ENCODE assay signal across 15 cellular contexts in the genomic region with DNA sequence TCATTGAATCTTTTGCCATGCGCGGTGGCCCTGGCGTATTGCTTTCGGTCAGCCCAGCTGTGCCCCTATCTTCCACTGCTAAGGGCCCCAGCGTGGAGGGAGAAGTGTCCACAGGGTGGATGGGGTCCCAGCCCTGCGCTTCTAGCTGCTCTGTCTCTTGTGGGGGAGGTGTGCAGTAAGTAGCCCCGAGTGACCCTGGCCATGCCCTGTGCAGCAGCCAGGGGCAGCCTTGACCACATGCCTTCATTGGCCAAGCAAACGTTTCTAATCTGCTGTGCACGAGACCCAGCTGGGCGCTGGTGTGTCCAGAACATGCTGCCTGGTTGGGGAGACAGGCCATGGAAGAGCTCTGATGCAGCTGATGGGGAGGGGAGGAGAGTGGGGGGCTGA. TPM values are rescaled to one million over a fixed set of nuclear protein-coding genes. Genes with fewer than 3 reads are reported as not detected.
DNase-seq lines count a peak whose midpoint lies in the region; ATAC-seq, FAIRE-seq and TF ChIP-seq lines count a peak whose summit lies in the region.
"Had no signal": no experiment of that assay in that cellular context is flagged by ENCODE, and none has a peak within 500 bp of the region (broad histone marks: within the 10 kb centered on the region; RNA-seq: fewer than 3 reads in every experiment).

No MANE protein-coding gene starts in this region.

- no peaks in the 10 kb centered on the region for H3K27me3 Mint-ChIP-seq in Calu3 (ENCODE audit: unreplicated experiment)
- no peaks in the 10 kb centered on the region for H3K27me3 Mint-ChIP-seq in WTC11 (ENCODE audit: low read depth)
- H3K27me3 Mint-ChIP-seq in immature natural killer cell (ENCODE audit: low read depth in 3 of 3): peaks cover 3 to 7% (median 6%) of the 10 kb centered on the region in 3 donors

- H3K79me2 ChIP-seq in PC-9 (ENCODE audit: low read depth): peaks cover 78% of the 10 kb centered on the region

- peaks cover 9% of the 10 kb centered on the region; the same call in 1 of the 2 replicates for H4K20me1 ChIP-seq in PC-9 (ENCODE audit: insufficient read depth)

- no peaks in the 10 kb centered on the region for H3K9me3 ChIP-seq in PC-9 (ENCODE audit: insufficient read depth, low read depth)
- H3K9me3 ChIP-seq: BE2C had no signal

- H3K36me3 ChIP-seq in PC-9 (ENCODE audit: low read depth): peaks cover 27% of the 10 kb centered on the region; the same call in 1 of the 2 replicates
- peaks cover 7% of the 10 kb centered on the region for H3K36me3 ChIP-seq in brain microvascular endothelial cell (replicated peaks)

- FAIRE-seq in RCC 7860 (lab: Jason Lieb, UNC): no peak
- FAIRE-seq: H54 had no signal

- H3K36me3 Mint-ChIP-seq in Calu3 (ENCODE audit: insufficient read depth, unreplicated experiment): peaks cover 32% of the 10 kb centered on the region
- H3K36me3 Mint-ChIP-seq in WTC11: peaks cover 22% of the 10 kb centered on the region
- peaks cover 15 to 26% (median 16%) of the 10 kb centered on the region in 3 donors for H3K36me3 Mint-ChIP-seq in immature natural killer cell
- peaks cover 52% of the 10 kb centered on the region for H3K36me3 Mint-ChIP-seq in stimulated activated effector memory CD8-positive, alpha-beta T cell treated with anti-CD3 and anti-CD28 coated beads, Interleukin-12 subunit alpha, Interleukin-12 subunit beta, amount 100 ng/mL, for 72 hours

- H3K27me3 ChIP-seq in PC-9 (ENCODE audit: insufficient read depth, low read depth): no peaks in the 10 kb centered on the region
- H3K27me3 ChIP-seq in brain microvascular endothelial cell (replicated peaks): no peaks in the 10 kb centered on the region
- H3K27me3 ChIP-seq: BE2C had no signal

- peaks cover 55% of the 10 kb centered on the region for H3K4me1 Mint-ChIP-seq in Calu3 (ENCODE audit: low read depth, unreplicated experiment)
- peaks cover 21% of the 10 kb centered on the region for H3K4me1 Mint-ChIP-seq in WTC11
- H3K4me1 Mint-ChIP-seq in immature natural killer cell: peaks cover 85 to 89% of the 10 kb centered on the region in 2 donors
- H3K4me1 Mint-ChIP-seq in stimulated activated effector memory CD8-positive, alpha-beta T cell treated with anti-CD3 and anti-CD28 coated beads, Interleukin-12 subunit alpha, Interleukin-12 subunit beta, amount 100 ng/mL, for 72 hours: peaks cover 75% of the 10 kb centered on the region

- no peak overlapping the region for H3K4me2 ChIP-seq in PC-9

- DNase-seq in Calu3: no peak
- DNase-seq in WTC11 (ENCODE audit: low spot score): no peak
- no peak for DNase-seq in immature natural killer cell
- no peak for DNase-seq in stimulated activated effector memory CD8-positive, alpha-beta T cell treated with anti-CD3 and anti-CD28 coated beads, Interleukin-12 subunit alpha, Interleukin-12 subunit beta, amount 100 ng/mL, for 72 hours (ENCODE audit: low spot score in 2 of 2)
- no peak for DNase-seq in RCC 7860 (ENCODE audit: low spot score)
- no peak for DNase-seq in PC-9
- DNase-seq in brain microvascular endothelial cell: no peak
- DNase-seq: BE2C, Karpas-422, NCI-H1930, NCI-H2171, NCI-H82, SHP77 had no signal

- H3K27ac Mint-ChIP-seq in Calu3 (ENCODE audit: unreplicated experiment) (peak overlapping the region; percentile 97), WTC11 (peak overlapping the region; percentile 96), immature natural killer cell (peak overlapping the region; percentile 45 to 97 (median 90))
- H3K27ac Mint-ChIP-seq in stimulated activated effector memory CD8-positive, alpha-beta T cell treated with anti-CD3 and anti-CD28 coated beads, Interleukin-12 subunit alpha, Interleukin-12 subunit beta, amount 100 ng/mL, for 72 hours: peak overlapping the region; percentile 94

- intact Hi-C loops in Calu3 (cut with micrococcal nuclease; ENCODE audit: unreplicated experiment) (no loop called here), PC-9 (cut with micrococcal nuclease; ENCODE audit: unreplicated experiment) (no loop called here)

- H3K9me3 Mint-ChIP-seq in Calu3 (ENCODE audit: low read depth, unreplicated experiment) (no peaks in the 10 kb centered on the region), WTC11 (no peaks in the 10 kb centered on the region), immature natural killer cell (no peaks in the 10 kb centered on the region)
- no peaks in the 10 kb centered on the region for H3K9me3 Mint-ChIP-seq in stimulated activated effector memory CD8-positive, alpha-beta T cell treated with anti-CD3 and anti-CD28 coated beads, Interleukin-12 subunit alpha, Interleukin-12 subunit beta, amount 100 ng/mL, for 72 hours

- in situ Hi-C loops in brain microvascular endothelial cell (cut with HindIII; ENCODE audit: low pct_ligation_motif_present, low sequenced_read_pairs): no loop called here

- H3K4me3 ChIP-seq in PC-9 (no peak overlapping the region), brain microvascular endothelial cell (ENCODE audit: low read depth, low read length) (no peak overlapping the region)

- TF ChIP-seq CTCF in Calu3 (IDR thresholded peaks at IDR 0.05; ENCODE audit: unreplicated experiment) (no peak), WTC11 (IDR thresholded peaks at IDR 0.05) (no peak), PC-9 (conservative IDR thresholded peaks at IDR 0.05) (no peak), brain microvascular endothelial cell (IDR thresholded peaks at IDR 0.05; ENCODE audit: low read depth, low read length, missing control alignments) (no peak)

- peak overlapping the region; percentile 9 for H3K4me3 Mint-ChIP-seq in Calu3 (ENCODE audit: low read depth, unreplicated experiment)
- no peak overlapping the region for H3K4me3 Mint-ChIP-seq in WTC11
- peak overlapping the region; percentile 38 to 84 (median 70) for H3K4me3 Mint-ChIP-seq in immature natural killer cell
- peak overlapping the region; percentile 23 for H3K4me3 Mint-ChIP-seq in stimulated activated effector memory CD8-positive, alpha-beta T cell treated with anti-CD3 and anti-CD28 coated beads, Interleukin-12 subunit alpha, Interleukin-12 subunit beta, amount 100 ng/mL, for 72 hours

- no peak for ATAC-seq in WTC11
- no peak for ATAC-seq in stimulated activated effector memory CD8-positive, alpha-beta T cell treated with anti-CD3 and anti-CD28 coated beads, Interleukin-12 subunit alpha, Interleukin-12 subunit beta, amount 100 ng/mL, for 72 hours
- ATAC-seq: Panc1 had no signal

- H3F3A ChIP-seq in PC-9 (ENCODE audit: insufficient read depth, low read depth): peaks cover 24% of the 10 kb centered on the region

- H3K9me2 ChIP-seq in PC-9 (ENCODE audit: insufficient read depth): no peaks in the 10 kb centered on the region

- H3K27ac ChIP-seq in PC-9 (no peak overlapping the region), brain microvascular endothelial cell (no peak overlapping the region)

- BruUV-seq in Calu3 (replicated peaks; lab: Mats Ljungman, UMichigan) (no TSS peak), PC-9 (replicated peaks; lab: Mats Ljungman, UMichigan) (no TSS peak)

- no peak overlapping the region for H2AFZ ChIP-seq in PC-9

- peaks cover 28% of the 10 kb centered on the region for H3K4me1 ChIP-seq in PC-9 (replicated peaks; ENCODE audit: insufficient read depth)
- H3K4me1 ChIP-seq: BE2C had no signal

- POLR2A ChIA-PET in WTC11 (lab: Charles Lee) (no interaction called here), PC-9 (lab: Charles Lee; ENCODE audit: unreplicated experiment) (no interaction called here)

- CTCF ChIA-PET in Calu3 (lab: Charles Lee): interaction anchor here (0.6 kb wide), 1 partner anchor 55 kb away, joined by 5 read pairs; no protein-coding TSS in a partner anchor
- CTCF ChIA-PET in WTC11 (lab: Charles Lee): interaction anchor here (0.7 kb wide), 1 partner anchor 55 kb away, joined by 3 read pairs; no protein-coding TSS in a partner anchor
- CTCF ChIA-PET in PC-9 (lab: Charles Lee): interaction anchor here (0.6 kb wide), 1 partner anchor 1256 kb away, joined by 5 read pairs; no protein-coding TSS in a partner anchor

TF ChIP-seq in WTC11, 78 proteins besides CTCF, POLR2A, EP300 and RAD21 (continues in another document):
- TF ChIP-seq, protein P1, sequence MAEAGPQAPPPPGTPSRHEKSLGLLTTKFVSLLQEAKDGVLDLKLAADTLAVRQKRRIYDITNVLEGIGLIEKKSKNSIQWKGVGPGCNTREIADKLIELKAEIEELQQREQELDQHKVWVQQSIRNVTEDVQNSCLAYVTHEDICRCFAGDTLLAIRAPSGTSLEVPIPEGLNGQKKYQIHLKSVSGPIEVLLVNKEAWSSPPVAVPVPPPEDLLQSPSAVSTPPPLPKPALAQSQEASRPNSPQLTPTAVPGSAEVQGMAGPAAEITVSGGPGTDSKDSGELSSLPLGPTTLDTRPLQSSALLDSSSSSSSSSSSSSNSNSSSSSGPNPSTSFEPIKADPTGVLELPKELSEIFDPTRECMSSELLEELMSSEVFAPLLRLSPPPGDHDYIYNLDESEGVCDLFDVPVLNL (CRISPR knock-in tag; IDR thresholded peaks at IDR 0.05; ENCODE audit: borderline replicate concordance, low read depth): no peak
- TF ChIP-seq, protein P2, sequence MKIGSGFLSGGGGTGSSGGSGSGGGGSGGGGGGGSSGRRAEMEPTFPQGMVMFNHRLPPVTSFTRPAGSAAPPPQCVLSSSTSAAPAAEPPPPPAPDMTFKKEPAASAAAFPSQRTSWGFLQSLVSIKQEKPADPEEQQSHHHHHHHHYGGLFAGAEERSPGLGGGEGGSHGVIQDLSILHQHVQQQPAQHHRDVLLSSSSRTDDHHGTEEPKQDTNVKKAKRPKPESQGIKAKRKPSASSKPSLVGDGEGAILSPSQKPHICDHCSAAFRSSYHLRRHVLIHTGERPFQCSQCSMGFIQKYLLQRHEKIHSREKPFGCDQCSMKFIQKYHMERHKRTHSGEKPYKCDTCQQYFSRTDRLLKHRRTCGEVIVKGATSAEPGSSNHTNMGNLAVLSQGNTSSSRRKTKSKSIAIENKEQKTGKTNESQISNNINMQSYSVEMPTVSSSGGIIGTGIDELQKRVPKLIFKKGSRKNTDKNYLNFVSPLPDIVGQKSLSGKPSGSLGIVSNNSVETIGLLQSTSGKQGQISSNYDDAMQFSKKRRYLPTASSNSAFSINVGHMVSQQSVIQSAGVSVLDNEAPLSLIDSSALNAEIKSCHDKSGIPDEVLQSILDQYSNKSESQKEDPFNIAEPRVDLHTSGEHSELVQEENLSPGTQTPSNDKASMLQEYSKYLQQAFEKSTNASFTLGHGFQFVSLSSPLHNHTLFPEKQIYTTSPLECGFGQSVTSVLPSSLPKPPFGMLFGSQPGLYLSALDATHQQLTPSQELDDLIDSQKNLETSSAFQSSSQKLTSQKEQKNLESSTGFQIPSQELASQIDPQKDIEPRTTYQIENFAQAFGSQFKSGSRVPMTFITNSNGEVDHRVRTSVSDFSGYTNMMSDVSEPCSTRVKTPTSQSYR (CRISPR knock-in tag; IDR thresholded peaks at IDR 0.05): no peak

RNA-seq across cellular contexts. Expression of gene TMEM181, which starts 13.6 kb away (rescaled TPM):
- total RNA-seq in Calu3 (2022) (42.9 and 48.7 TPM in 2 replicates), WTC11 (2021) (18.8 to 22.1 TPM (median 21.2 TPM) in 3 replicates), PC-9 (2021) (14.9 and 18.7 TPM in 2 replicates)
- polyA plus RNA-seq in immature natural killer cell: 10 to 100 TPM in 2 of 3 donors, 1 to 10 TPM in 1; 4.3 to 14.8 (median 10.1) TPM
